Comparison of ENCODE assay signal across 17 cellular contexts in genomic region chr3:128309026-128309425, GRCh38.
DNase-seq lines count a peak whose midpoint lies in the region; ATAC-seq lines count a peak whose summit lies in the region.
"Had no signal": no experiment of that assay in that cellular context is flagged by ENCODE, and none has a peak within 500 bp of the region (broad histone marks: within the 10 kb centered on the region; RNA-seq: fewer than 3 reads in every experiment).

No MANE protein-coding gene starts in this region.

- ATAC-seq in GM21423 (IDR thresholded peaks at IDR 0.05; ENCODE audit: unreplicated experiment) (no peak), GM19395 (IDR thresholded peaks at IDR 0.05; ENCODE audit: unreplicated experiment) (no peak)
- ATAC-seq: lower lobe of right lung; stimulated activated memory B cell treated with anti-CD40 and anti-IgM and Interleukin-4, amounts not matched to agents 10 μg/mL and 1 μg/mL and 100 μg/mL, for 72 hours; upper lobe of right lung had no signal

- DNase-seq in DMS 273 (lab: John Stamatoyannopoulos, UW; ENCODE audit: unreplicated experiment) (peak; percentile 44), DMS 273 treated with DMSO at 0.1 percent for 48 hours (lab: John Stamatoyannopoulos, UW) (no peak), NCI-H2171 treated with DMSO at 0.1 percent for 48 hours (lab: John Stamatoyannopoulos, UW) (peak; percentile 83), mesenteric fat pad (ENCODE audit: low spot score) (peak; percentile 28)
- peak; percentile 20 for DNase-seq in activated CD8-positive, alpha-beta memory T cell treated with anti-CD3 and anti-CD28 coated beads, Interleukin-2, amount 50 U/mL, for 48 hours
- no peak for DNase-seq in activated effector memory CD4-positive, alpha-beta T cell treated with anti-CD3 and anti-CD28 coated beads, Interleukin-2, amount 50 U/mL, for 16 hours
- DNase-seq: activated CD4-positive, alpha-beta T cell treated with anti-CD3 and anti-CD28 coated beads, Interleukin-2, amount 50 U/mL, for 4 hours; activated effector memory CD4-positive, alpha-beta T cell treated with Interleukin-2 at 50 U/mL for 16 hours; effector CD4-positive, alpha-beta T cell; lower lobe of right lung; NCI-H526 treated with DMSO at 0.1 percent for 48 hours; nephron progenitor cell; sigmoid colon; upper lobe of right lung had no signal

Comparison
In these comparisons a context has a peak if more than half of its experiments do, and no peak if none do; other contexts are left out.
1. DNase-seq: peak in DMS 273 (single experiment), NCI-H2171 treated with DMSO at 0.1 percent for 48 hours (single experiment), activated CD8-positive, alpha-beta memory T cell treated with anti-CD3 and anti-CD28 coated beads, Interleukin-2, amount 50 U/mL, for 48 hours (single experiment) and mesenteric fat pad (single experiment); none in DMS 273 treated with DMSO at 0.1 percent for 48 hours (single experiment) and activated effector memory CD4-positive, alpha-beta T cell treated with anti-CD3 and anti-CD28 coated beads, Interleukin-2, amount 50 U/mL, for 16 hours (single experiment).